Comparison of ENCODE assay signal across 19 cellular contexts in genomic region chr9:132854832-132855231, GRCh38. TPM values are rescaled to one million over a fixed set of nuclear protein-coding genes. Genes with fewer than 3 reads are reported as not detected.
A peak's percentile ranks its signal among the peaks of the same experiment; 100 is the strongest.
DNase-seq lines count a peak whose midpoint lies in the region; ATAC-seq and TF ChIP-seq lines count a peak whose summit lies in the region.
"Had no signal": no experiment of that assay in that cellular context is flagged by ENCODE, and none has a peak within 500 bp of the region (broad histone marks: within the 10 kb centered on the region; RNA-seq: fewer than 3 reads in every experiment).

No MANE protein-coding gene starts in this region.

- H3K9me3 Mint-ChIP-seq in T-helper 1 cell treated with Interleukin-12 subunit alpha and Interleukin-12 subunit beta and Interleukin-4 antibody, amounts not matched to agents 30 μg/mL and 1 μg/mL, for 36 hours, result no peaks in the 10 kb centered on the region
- H3K9me3 Mint-ChIP-seq in IgD-negative memory B cell (no peaks in the 10 kb centered on the region), chondrocyte (ENCODE audit: low read depth) (no peaks in the 10 kb centered on the region), memory B cell (no peaks in the 10 kb centered on the region)

- H3K4me1 Mint-ChIP-seq in T-helper 1 cell treated with Interleukin-12 subunit alpha and Interleukin-12 subunit beta and Interleukin-4 antibody, amounts not matched to agents 30 μg/mL and 1 μg/mL, for 36 hours (ENCODE audit: low read depth), result peaks cover 16% of the 10 kb centered on the region
- H3K4me1 Mint-ChIP-seq in IgD-negative memory B cell (peaks cover 10 to 25% (median 13%) of the 10 kb centered on the region in 3 donors), chondrocyte (ENCODE audit: low read depth) (peaks cover 4% of the 10 kb centered on the region), memory B cell (peaks cover 19% of the 10 kb centered on the region)

- no peaks in the 10 kb centered on the region for H3K36me3 Mint-ChIP-seq in T-helper 1 cell treated with Interleukin-12 subunit alpha and Interleukin-12 subunit beta and Interleukin-4 antibody, amounts not matched to agents 30 μg/mL and 1 μg/mL, for 36 hours (ENCODE audit: low read depth)
- H3K36me3 Mint-ChIP-seq in IgD-negative memory B cell (peaks cover 3% of the 10 kb centered on the region), chondrocyte (ENCODE audit: low read depth) (peaks cover 2% of the 10 kb centered on the region), memory B cell (peaks cover 1% of the 10 kb centered on the region)
- H3K36me3 Mint-ChIP-seq: CD4-positive, alpha-beta memory T cell had no signal

- ATAC-seq in memory B cell (ENCODE audit: low read depth), result peak; percentile 71
- ATAC-seq: HCT116 had no signal

- DNase-seq in T-helper 1 cell, result no peak
- peak; percentile 25 for DNase-seq in chondrocyte (ENCODE audit: low spot score)
- DNase-seq in memory B cell (ENCODE audit: low spot score in 2 of 2), result no peak
- DNase-seq in NCI-H187 (lab: John Stamatoyannopoulos, UW), result no peak
- no peak for DNase-seq in NCI-H2227 (lab: John Stamatoyannopoulos, UW; ENCODE audit: unreplicated experiment)
- no peak for DNase-seq in COR-L47 (lab: John Stamatoyannopoulos, UW)
- DNase-seq: ACHN; CD4-positive, alpha-beta memory T cell; GOT3; MV-4-11; NCI-H1105 treated with DMSO at 0.1 percent for 48 hours; NCI-H2081; NCI-H2171 treated with DMSO at 0.1 percent for 48 hours; NCI-H446; NCI-H526 treated with DMSO at 0.1 percent for 48 hours; Right ventricle myocardium superior had no signal

- H3K27me3 Mint-ChIP-seq in T-helper 1 cell treated with Interleukin-12 subunit alpha and Interleukin-12 subunit beta and Interleukin-4 antibody, amounts not matched to agents 30 μg/mL and 1 μg/mL, for 36 hours (ENCODE audit: low read depth), result peaks cover 7% of the 10 kb centered on the region
- H3K27me3 Mint-ChIP-seq in IgD-negative memory B cell, result peaks cover 7% of the 10 kb centered on the region
- peaks cover 18% of the 10 kb centered on the region for H3K27me3 Mint-ChIP-seq in chondrocyte (ENCODE audit: low read depth)
- H3K27me3 Mint-ChIP-seq in memory B cell, result peaks cover 3% of the 10 kb centered on the region

- peak overlapping the region; percentile 12 for H3K4me3 Mint-ChIP-seq in T-helper 1 cell treated with Interleukin-12 subunit alpha and Interleukin-12 subunit beta and Interleukin-4 antibody, amounts not matched to agents 30 μg/mL and 1 μg/mL, for 36 hours
- peak overlapping the region; percentile 74 to 92 (median 83) for H3K4me3 Mint-ChIP-seq in IgD-negative memory B cell
- H3K4me3 Mint-ChIP-seq in chondrocyte (ENCODE audit: unreplicated experiment), result no peak overlapping the region
- H3K4me3 Mint-ChIP-seq in memory B cell, result peak overlapping the region; percentile 74
- H3K4me3 Mint-ChIP-seq: CD4-positive, alpha-beta memory T cell had no signal

- no peak for TF ChIP-seq CTCF in chondrocyte (IDR thresholded peaks at IDR 0.05)

- no peak overlapping the region for H3K27ac Mint-ChIP-seq in T-helper 1 cell treated with Interleukin-12 subunit alpha and Interleukin-12 subunit beta and Interleukin-4 antibody, amounts not matched to agents 30 μg/mL and 1 μg/mL, for 36 hours
- H3K27ac Mint-ChIP-seq in IgD-negative memory B cell (peak overlapping the region in 2 of 3 donors; percentile 29 to 92), chondrocyte (ENCODE audit: unreplicated experiment) (no peak overlapping the region), memory B cell (peak overlapping the region; percentile 82)
- H3K27ac Mint-ChIP-seq: CD4-positive, alpha-beta memory T cell had no signal

RNA-seq across cellular contexts. Expression of gene AK8, which starts 23.3 kb away (rescaled TPM):
- 11.8 TPM for polyA plus RNA-seq in IgD-negative memory B cell
- 0.22 to 1.5 TPM (median 0.33 TPM) in 3 replicates for total RNA-seq in chondrocyte
- polyA plus RNA-seq: CD4-positive, alpha-beta memory T cell had no signal

RNA-seq across cellular contexts. Expression of gene SPACA9, which starts 23.9 kb away (rescaled TPM):
- polyA plus RNA-seq in IgD-negative memory B cell, result 4.6 TPM
- 3.3 to 5.4 TPM (median 3.7 TPM) in 3 replicates for total RNA-seq in chondrocyte

Comparison
In these comparisons a context has a peak if more than half of its experiments do, and no peak if none do; other contexts are left out.
1. H3K27ac Mint-ChIP-seq: peak in IgD-negative memory B cell (2 of 3) and memory B cell (single experiment); none in T-helper 1 cell treated with Interleukin-12 subunit alpha and Interleukin-12 subunit beta and Interleukin-4 antibody, amounts not matched to agents 30 μg/mL and 1 μg/mL, for 36 hours (single experiment) and chondrocyte (single experiment).